In genomic region chr18:12934454-12935071, GRCh38 we compare ENCODE assay signal across 1 cellular context.
TF ChIP-seq lines count a peak whose summit lies in the region.

No MANE protein-coding gene starts in this region.

TF ChIP-seq in HepG2, 621 proteins besides CTCF, POLR2A, EP300 and RAD21 (continued from another document):
- TF ChIP-seq YEATS2 (CRISPR knock-in tag; IDR thresholded peaks at IDR 0.05; ENCODE audit: borderline replicate concordance): peak; percentile 23; the same call in 1 of the 2 replicates
- TF ChIP-seq MYNN (CRISPR knock-in tag; IDR thresholded peaks at IDR 0.05; ENCODE audit: low read depth): 0 out of 2 replicates have a peak, but pooled peaks have one; percentile 56
- 0 out of 2 replicates have a peak, but pooled peaks have one; percentile 29 for TF ChIP-seq MAFF (IDR thresholded peaks at IDR 0.05; ENCODE audit: low read depth, low read length)
- TF ChIP-seq, protein P1, sequence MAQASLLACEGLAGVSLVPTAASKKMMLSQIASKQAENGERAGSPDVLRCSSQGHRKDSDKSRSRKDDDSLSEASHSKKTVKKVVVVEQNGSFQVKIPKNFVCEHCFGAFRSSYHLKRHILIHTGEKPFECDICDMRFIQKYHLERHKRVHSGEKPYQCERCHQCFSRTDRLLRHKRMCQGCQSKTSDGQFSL (CRISPR knock-in tag; IDR thresholded peaks at IDR 0.05): no peak
- TF ChIP-seq MIER3 (CRISPR knock-in tag; IDR thresholded peaks at IDR 0.05; ENCODE audit: borderline replicate concordance): 0 out of 2 replicates have a peak, but pooled peaks have one; percentile 25
- no peak for TF ChIP-seq HCFC1 (IDR thresholded peaks at IDR 0.05; ENCODE audit: low read depth, low read length)
- peak; percentile 57 for TF ChIP-seq BCL6 (CRISPR knock-in tag; IDR thresholded peaks at IDR 0.05)
- no peak for TF ChIP-seq SCMH1 (CRISPR knock-in tag; IDR thresholded peaks at IDR 0.05; ENCODE audit: borderline replicate concordance)
- TF ChIP-seq SOX13 (IDR thresholded peaks at IDR 0.05): no peak
- peak in 1 of 2 experiments; percentile 56; a peak in 2 of 4 replicates for TF ChIP-seq SOX13 (CRISPR knock-in tag; conservative IDR thresholded peaks at IDR 0.05 in 1 of 2, IDR thresholded peaks at IDR 0.05 in 1 of 2)
- TF ChIP-seq YY1 (IDR thresholded peaks at IDR 0.05; ENCODE audit: insufficient read depth, insufficient replicate concordance, low read depth, low read length): peak; percentile 34
- TF ChIP-seq, protein P2, sequence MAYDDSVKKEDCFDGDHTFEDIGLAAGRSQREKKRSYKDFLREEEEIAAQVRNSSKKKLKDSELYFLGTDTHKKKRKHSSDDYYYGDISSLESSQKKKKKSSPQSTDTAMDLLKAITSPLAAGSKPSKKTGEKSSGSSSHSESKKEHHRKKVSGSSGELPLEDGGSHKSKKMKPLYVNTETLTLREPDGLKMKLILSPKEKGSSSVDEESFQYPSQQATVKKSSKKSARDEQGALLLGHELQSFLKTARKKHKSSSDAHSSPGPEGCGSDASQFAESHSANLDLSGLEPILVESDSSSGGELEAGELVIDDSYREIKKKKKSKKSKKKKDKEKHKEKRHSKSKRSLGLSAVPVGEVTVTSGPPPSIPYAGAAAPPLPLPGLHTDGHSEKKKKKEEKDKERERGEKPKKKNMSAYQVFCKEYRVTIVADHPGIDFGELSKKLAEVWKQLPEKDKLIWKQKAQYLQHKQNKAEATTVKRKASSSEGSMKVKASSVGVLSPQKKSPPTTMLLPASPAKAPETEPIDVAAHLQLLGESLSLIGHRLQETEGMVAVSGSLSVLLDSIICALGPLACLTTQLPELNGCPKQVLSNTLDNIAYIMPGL (CRISPR knock-in tag; IDR thresholded peaks at IDR 0.05; ENCODE audit: borderline replicate concordance in 1 of 2, low read depth in 1 of 2): peak; percentile 43 to 66; a peak in 2 of 4 replicates
- no peak for TF ChIP-seq PCBP1 (IDR thresholded peaks at IDR 0.05; ENCODE audit: borderline replicate concordance, low read depth, low read length)
- TF ChIP-seq ZFP41 (CRISPR knock-in tag; IDR thresholded peaks at IDR 0.05; ENCODE audit: borderline replicate concordance): no peak
- no peak for TF ChIP-seq CAMTA2 (CRISPR knock-in tag; IDR thresholded peaks at IDR 0.05; ENCODE audit: borderline replicate concordance)
- TF ChIP-seq MXD4 (CRISPR knock-in tag; IDR thresholded peaks at IDR 0.05): 0 out of 2 replicates have a peak, but pooled peaks have one; percentile 30
- TF ChIP-seq TBP (CRISPR knock-in tag; IDR thresholded peaks at IDR 0.05): no peak
- TF ChIP-seq HOXA9 (CRISPR knock-in tag; IDR thresholded peaks at IDR 0.05; ENCODE audit: borderline replicate concordance): no peak
- TF ChIP-seq KLF11 (CRISPR knock-in tag; IDR thresholded peaks at IDR 0.05): 0 out of 2 replicates have a peak, but pooled peaks have one; percentile 32
- peak; percentile 64 for TF ChIP-seq XRCC5 (optimal IDR thresholded peaks at IDR 0.05; ENCODE audit: low read length)
- TF ChIP-seq IRF2 (CRISPR knock-in tag; IDR thresholded peaks at IDR 0.05): peak; percentile 52; the same call in 1 of the 2 replicates
- TF ChIP-seq STAG1 (CRISPR knock-in tag; IDR thresholded peaks at IDR 0.05): peak; percentile 99
- TF ChIP-seq, protein P3, sequence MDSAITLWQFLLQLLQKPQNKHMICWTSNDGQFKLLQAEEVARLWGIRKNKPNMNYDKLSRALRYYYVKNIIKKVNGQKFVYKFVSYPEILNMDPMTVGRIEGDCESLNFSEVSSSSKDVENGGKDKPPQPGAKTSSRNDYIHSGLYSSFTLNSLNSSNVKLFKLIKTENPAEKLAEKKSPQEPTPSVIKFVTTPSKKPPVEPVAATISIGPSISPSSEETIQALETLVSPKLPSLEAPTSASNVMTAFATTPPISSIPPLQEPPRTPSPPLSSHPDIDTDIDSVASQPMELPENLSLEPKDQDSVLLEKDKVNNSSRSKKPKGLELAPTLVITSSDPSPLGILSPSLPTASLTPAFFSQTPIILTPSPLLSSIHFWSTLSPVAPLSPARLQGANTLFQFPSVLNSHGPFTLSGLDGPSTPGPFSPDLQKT (CRISPR knock-in tag; IDR thresholded peaks at IDR 0.05; ENCODE audit: borderline replicate concordance): no peak
- no peak for TF ChIP-seq DPF2 (CRISPR knock-in tag; IDR thresholded peaks at IDR 0.05; ENCODE audit: borderline replicate concordance, low read depth)
- no peak for TF ChIP-seq ETV6 (CRISPR knock-in tag; conservative IDR thresholded peaks at IDR 0.05)
- TF ChIP-seq NR2F6 (IDR thresholded peaks at IDR 0.05): peak; percentile 36; the same call in 1 of the 2 replicates
- TF ChIP-seq NR2F6 (CRISPR knock-in tag; IDR thresholded peaks at IDR 0.05): peak; percentile 63
- TF ChIP-seq ZNF138 (CRISPR knock-in tag; IDR thresholded peaks at IDR 0.05; ENCODE audit: low read depth): no peak
- peak; percentile 65; the same call in 1 of the 2 replicates for TF ChIP-seq ZNF792 (CRISPR knock-in tag; IDR thresholded peaks at IDR 0.05)
- peak; percentile 52; the same call in 1 of the 2 replicates for TF ChIP-seq ZBTB7B (CRISPR knock-in tag; IDR thresholded peaks at IDR 0.05)
- TF ChIP-seq, protein P4, sequence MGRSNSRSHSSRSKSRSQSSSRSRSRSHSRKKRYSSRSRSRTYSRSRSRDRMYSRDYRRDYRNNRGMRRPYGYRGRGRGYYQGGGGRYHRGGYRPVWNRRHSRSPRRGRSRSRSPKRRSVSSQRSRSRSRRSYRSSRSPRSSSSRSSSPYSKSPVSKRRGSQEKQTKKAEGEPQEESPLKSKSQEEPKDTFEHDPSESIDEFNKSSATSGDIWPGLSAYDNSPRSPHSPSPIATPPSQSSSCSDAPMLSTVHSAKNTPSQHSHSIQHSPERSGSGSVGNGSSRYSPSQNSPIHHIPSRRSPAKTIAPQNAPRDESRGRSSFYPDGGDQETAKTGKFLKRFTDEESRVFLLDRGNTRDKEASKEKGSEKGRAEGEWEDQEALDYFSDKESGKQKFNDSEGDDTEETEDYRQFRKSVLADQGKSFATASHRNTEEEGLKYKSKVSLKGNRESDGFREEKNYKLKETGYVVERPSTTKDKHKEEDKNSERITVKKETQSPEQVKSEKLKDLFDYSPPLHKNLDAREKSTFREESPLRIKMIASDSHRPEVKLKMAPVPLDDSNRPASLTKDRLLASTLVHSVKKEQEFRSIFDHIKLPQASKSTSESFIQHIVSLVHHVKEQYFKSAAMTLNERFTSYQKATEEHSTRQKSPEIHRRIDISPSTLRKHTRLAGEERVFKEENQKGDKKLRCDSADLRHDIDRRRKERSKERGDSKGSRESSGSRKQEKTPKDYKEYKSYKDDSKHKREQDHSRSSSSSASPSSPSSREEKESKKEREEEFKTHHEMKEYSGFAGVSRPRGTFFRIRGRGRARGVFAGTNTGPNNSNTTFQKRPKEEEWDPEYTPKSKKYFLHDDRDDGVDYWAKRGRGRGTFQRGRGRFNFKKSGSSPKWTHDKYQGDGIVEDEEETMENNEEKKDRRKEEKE (IDR thresholded peaks at IDR 0.05): no peak
- no peak for TF ChIP-seq CENPX (CRISPR knock-in tag; IDR thresholded peaks at IDR 0.05)
- TF ChIP-seq ELF3 (CRISPR knock-in tag; IDR thresholded peaks at IDR 0.05): no peak
- TF ChIP-seq CBX2 (IDR thresholded peaks at IDR 0.05; ENCODE audit: low read depth, low read length): no peak
- TF ChIP-seq CBX2 (CRISPR knock-in tag; IDR thresholded peaks at IDR 0.05; ENCODE audit: low read depth): no peak
- TF ChIP-seq, protein P5, sequence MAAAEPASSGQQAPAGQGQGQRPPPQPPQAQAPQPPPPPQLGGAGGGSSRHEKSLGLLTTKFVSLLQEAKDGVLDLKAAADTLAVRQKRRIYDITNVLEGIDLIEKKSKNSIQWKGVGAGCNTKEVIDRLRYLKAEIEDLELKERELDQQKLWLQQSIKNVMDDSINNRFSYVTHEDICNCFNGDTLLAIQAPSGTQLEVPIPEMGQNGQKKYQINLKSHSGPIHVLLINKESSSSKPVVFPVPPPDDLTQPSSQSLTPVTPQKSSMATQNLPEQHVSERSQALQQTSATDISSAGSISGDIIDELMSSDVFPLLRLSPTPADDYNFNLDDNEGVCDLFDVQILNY (CRISPR knock-in tag; conservative IDR thresholded peaks at IDR 0.05): no peak
- no peak for TF ChIP-seq IKZF4 (CRISPR knock-in tag; IDR thresholded peaks at IDR 0.05; ENCODE audit: borderline replicate concordance, low read depth, not compliant biosample characterization)
- TF ChIP-seq ZNF20 (CRISPR knock-in tag; IDR thresholded peaks at IDR 0.05): no peak
- TF ChIP-seq RORA (CRISPR knock-in tag; IDR thresholded peaks at IDR 0.05): no peak
- TF ChIP-seq ZNF124 (CRISPR knock-in tag; IDR thresholded peaks at IDR 0.05): no peak
- TF ChIP-seq ZNF326 (CRISPR knock-in tag; IDR thresholded peaks at IDR 0.05; ENCODE audit: borderline replicate concordance): no peak
- peak in 1 of 2 experiments; percentile 63; a peak in 2 of 4 replicates for TF ChIP-seq KLF16 (CRISPR knock-in tag; IDR thresholded peaks at IDR 0.05)
- no peak for TF ChIP-seq ZNF496 (CRISPR knock-in tag; IDR thresholded peaks at IDR 0.05; ENCODE audit: insufficient replicate concordance)
- TF ChIP-seq GTF3A (CRISPR knock-in tag; conservative IDR thresholded peaks at IDR 0.05): no peak
- TF ChIP-seq HMG20B (CRISPR knock-in tag; conservative IDR thresholded peaks at IDR 0.05): no peak
- 0 out of 2 replicates have a peak, but pooled peaks have one; percentile 13 for TF ChIP-seq SP5 (CRISPR knock-in tag; IDR thresholded peaks at IDR 0.05; ENCODE audit: borderline replicate concordance, low read depth)
- TF ChIP-seq ZNF331 (CRISPR knock-in tag; IDR thresholded peaks at IDR 0.05): peak; percentile 56; the same call in 1 of the 2 replicates
- TF ChIP-seq, protein P6, sequence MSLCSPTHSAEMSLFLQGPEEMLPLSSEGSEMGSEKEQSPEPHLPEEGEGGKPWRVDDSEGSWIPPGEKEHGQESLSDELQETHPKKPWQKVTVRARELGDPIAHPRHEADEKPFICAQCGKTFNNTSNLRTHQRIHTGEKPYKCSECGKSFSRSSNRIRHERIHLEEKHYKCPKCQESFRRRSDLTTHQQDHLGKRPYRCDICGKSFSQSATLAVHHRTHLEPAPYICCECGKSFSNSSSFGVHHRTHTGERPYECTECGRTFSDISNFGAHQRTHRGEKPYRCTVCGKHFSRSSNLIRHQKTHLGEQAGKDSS (CRISPR knock-in tag; IDR thresholded peaks at IDR 0.05; ENCODE audit: borderline replicate concordance, low read depth): no peak
- TF ChIP-seq ZBTB26 (CRISPR knock-in tag; IDR thresholded peaks at IDR 0.05; ENCODE audit: borderline replicate concordance): no peak
- TF ChIP-seq ZBTB25 (CRISPR knock-in tag; IDR thresholded peaks at IDR 0.05): 0 out of 2 replicates have a peak, but pooled peaks have one; percentile 26
- TF ChIP-seq ZFP37 (CRISPR knock-in tag; IDR thresholded peaks at IDR 0.05; ENCODE audit: borderline replicate concordance): no peak
- TF ChIP-seq ZNF121 (CRISPR knock-in tag; IDR thresholded peaks at IDR 0.05): 0 out of 2 replicates have a peak, but pooled peaks have one; percentile 9
- TF ChIP-seq, protein P7, sequence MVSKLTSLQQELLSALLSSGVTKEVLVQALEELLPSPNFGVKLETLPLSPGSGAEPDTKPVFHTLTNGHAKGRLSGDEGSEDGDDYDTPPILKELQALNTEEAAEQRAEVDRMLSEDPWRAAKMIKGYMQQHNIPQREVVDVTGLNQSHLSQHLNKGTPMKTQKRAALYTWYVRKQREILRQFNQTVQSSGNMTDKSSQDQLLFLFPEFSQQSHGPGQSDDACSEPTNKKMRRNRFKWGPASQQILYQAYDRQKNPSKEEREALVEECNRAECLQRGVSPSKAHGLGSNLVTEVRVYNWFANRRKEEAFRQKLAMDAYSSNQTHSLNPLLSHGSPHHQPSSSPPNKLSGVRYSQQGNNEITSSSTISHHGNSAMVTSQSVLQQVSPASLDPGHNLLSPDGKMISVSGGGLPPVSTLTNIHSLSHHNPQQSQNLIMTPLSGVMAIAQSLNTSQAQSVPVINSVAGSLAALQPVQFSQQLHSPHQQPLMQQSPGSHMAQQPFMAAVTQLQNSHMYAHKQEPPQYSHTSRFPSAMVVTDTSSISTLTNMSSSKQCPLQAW (CRISPR knock-in tag; IDR thresholded peaks at IDR 0.05): peak; percentile 66
- TF ChIP-seq HOXA5 (CRISPR knock-in tag; IDR thresholded peaks at IDR 0.05): peak; percentile 33; the same call in 1 of the 2 replicates
- TF ChIP-seq, protein P8, sequence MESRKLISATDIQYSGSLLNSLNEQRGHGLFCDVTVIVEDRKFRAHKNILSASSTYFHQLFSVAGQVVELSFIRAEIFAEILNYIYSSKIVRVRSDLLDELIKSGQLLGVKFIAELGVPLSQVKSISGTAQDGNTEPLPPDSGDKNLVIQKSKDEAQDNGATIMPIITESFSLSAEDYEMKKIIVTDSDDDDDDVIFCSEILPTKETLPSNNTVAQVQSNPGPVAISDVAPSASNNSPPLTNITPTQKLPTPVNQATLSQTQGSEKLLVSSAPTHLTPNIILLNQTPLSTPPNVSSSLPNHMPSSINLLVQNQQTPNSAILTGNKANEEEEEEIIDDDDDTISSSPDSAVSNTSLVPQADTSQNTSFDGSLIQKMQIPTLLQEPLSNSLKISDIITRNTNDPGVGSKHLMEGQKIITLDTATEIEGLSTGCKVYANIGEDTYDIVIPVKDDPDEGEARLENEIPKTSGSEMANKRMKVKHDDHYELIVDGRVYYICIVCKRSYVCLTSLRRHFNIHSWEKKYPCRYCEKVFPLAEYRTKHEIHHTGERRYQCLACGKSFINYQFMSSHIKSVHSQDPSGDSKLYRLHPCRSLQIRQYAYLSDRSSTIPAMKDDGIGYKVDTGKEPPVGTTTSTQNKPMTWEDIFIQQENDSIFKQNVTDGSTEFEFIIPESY (CRISPR knock-in tag; IDR thresholded peaks at IDR 0.05): peak; percentile 33; the same call in 1 of the 2 replicates
- TF ChIP-seq ZKSCAN8 (CRISPR knock-in tag; IDR thresholded peaks at IDR 0.05; ENCODE audit: borderline replicate concordance): peak; percentile 61; the same call in 1 of the 2 replicates
- 0 out of 2 replicates have a peak, but pooled peaks have one; percentile 11 for TF ChIP-seq RARA (CRISPR knock-in tag; IDR thresholded peaks at IDR 0.05)
